ENCODE assay signal across 8 cellular contexts in the genomic region with DNA sequence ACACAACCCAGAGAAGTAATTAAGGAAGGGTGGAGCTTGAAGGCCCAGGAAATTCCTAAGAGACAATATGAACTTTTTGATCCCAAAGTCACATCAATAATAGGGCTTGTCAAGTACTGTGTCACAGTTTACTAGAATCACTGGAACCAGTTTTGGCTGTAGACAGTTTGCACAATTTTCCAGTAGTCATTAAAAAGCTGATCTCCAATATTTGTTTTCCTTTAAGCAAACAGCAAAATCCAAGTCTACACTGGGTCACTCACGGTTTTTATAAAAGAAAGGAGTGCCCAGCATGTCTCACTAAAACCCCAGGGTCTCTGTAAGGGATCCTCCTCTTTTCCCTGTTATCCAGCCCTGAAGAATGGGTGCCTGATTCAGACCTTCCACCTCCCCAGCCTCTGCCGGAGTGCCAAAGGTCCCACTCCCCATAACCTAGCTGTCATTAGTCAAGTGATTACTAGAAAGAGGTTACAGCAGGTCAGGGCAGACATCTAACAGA. TPM values are rescaled to one million over a fixed set of nuclear protein-coding genes. Genes with fewer than 3 reads are reported as not detected.
A peak's percentile ranks its signal among the peaks of the same experiment; 100 is the strongest.
DNase-seq lines count a peak whose midpoint lies in the region; ATAC-seq and TF ChIP-seq lines count a peak whose summit lies in the region.

No MANE protein-coding gene starts in this region.

- no peak for TF ChIP-seq CTCF in BJ (IDR thresholded peaks at IDR 0.05; ENCODE audit: insufficient read depth, low read depth, low read length)
- no peak for TF ChIP-seq CTCF in Loucy (conservative IDR thresholded peaks at IDR 0.05; ENCODE audit: low read length)
- no peak for TF ChIP-seq CTCF in neural cell (IDR thresholded peaks at IDR 0.05; ENCODE audit: poor library complexity, severe bottlenecking)

- ATAC-seq in effector memory CD8-positive, alpha-beta T cell (replicated peaks): no peak
- ATAC-seq in GM19035 (IDR thresholded peaks at IDR 0.05; ENCODE audit: unreplicated experiment) (no peak), GM18502 (IDR thresholded peaks at IDR 0.05; ENCODE audit: poor library complexity, unreplicated experiment) (no peak)

- H3F3A ChIP-seq in Loucy (ENCODE audit: low read depth) (no peaks in the 10 kb centered on the region), neural cell (ENCODE audit: insufficient read depth, low read length, poor library complexity, severe bottlenecking) (no peaks in the 10 kb centered on the region)

- H3K79me2 ChIP-seq in Loucy (ENCODE audit: insufficient read depth, low read length) (peaks cover 10% of the 10 kb centered on the region), neural cell (replicated peaks; ENCODE audit: insufficient read depth, low read length) (peaks cover 4% of the 10 kb centered on the region)

- TF ChIP-seq RAD21 in neural cell (conservative IDR thresholded peaks at IDR 0.05): no peak

- peak overlapping the region; percentile 99 for H3K4me2 ChIP-seq in Loucy (ENCODE audit: low read depth, low read length, poor library complexity, severe bottlenecking)
- H3K4me2 ChIP-seq in neural cell (ENCODE audit: low read length): peak overlapping the region; percentile 97

- H3K9ac ChIP-seq in Loucy (ENCODE audit: low read depth, low read length, poor library complexity, severe bottlenecking) (peak overlapping the region; percentile 89), neural cell (ENCODE audit: low read length) (peak overlapping the region; percentile 79)

- POLR2A ChIA-PET in BJ (lab: Charles Lee): no interaction called here

- H3K36me3 ChIP-seq in BJ (ENCODE audit: control insufficient read depth, insufficient read depth, low read length): no peaks in the 10 kb centered on the region; the same call in 1 of the 2 replicates
- no peaks in the 10 kb centered on the region for H3K36me3 ChIP-seq in Loucy (ENCODE audit: insufficient read depth, low read length)
- no peaks in the 10 kb centered on the region for H3K36me3 ChIP-seq in neural cell (ENCODE audit: insufficient read depth, low read length)

- no peaks in the 10 kb centered on the region for H3K27me3 Mint-ChIP-seq in effector memory CD8-positive, alpha-beta T cell

- CTCF ChIA-PET in BJ (lab: Yijun Ruan, JAX): interaction anchor here (0.6 kb wide), 1 partner anchor 371 kb away, joined by 3 read pairs; no protein-coding TSS in a partner anchor

- H3K9me3 Mint-ChIP-seq in effector memory CD8-positive, alpha-beta T cell: no peaks in the 10 kb centered on the region

- H3K36me3 Mint-ChIP-seq in effector memory CD8-positive, alpha-beta T cell (ENCODE audit: insufficient read depth): peaks cover 22% of the 10 kb centered on the region

- TF ChIP-seq EP300 in neural cell (conservative IDR thresholded peaks at IDR 0.05; ENCODE audit: poor library complexity, severe bottlenecking): no peak

- H3K9me3 ChIP-seq in Loucy (ENCODE audit: insufficient read depth, low read depth, low read length) (no peaks in the 10 kb centered on the region), neural cell (ENCODE audit: low read length) (no peaks in the 10 kb centered on the region)

- peaks cover 7% of the 10 kb centered on the region in 2 donors for H3K4me1 Mint-ChIP-seq in effector memory CD8-positive, alpha-beta T cell (ENCODE audit: low read depth in 2 of 2)

- peaks cover 6% of the 10 kb centered on the region for H3K4me1 ChIP-seq in Loucy (ENCODE audit: insufficient read depth, low read length, poor library complexity, severe bottlenecking)

- peak overlapping the region; percentile 93 to 94 for H3K27ac Mint-ChIP-seq in effector memory CD8-positive, alpha-beta T cell

- H3K4me3 ChIP-seq in BJ (ENCODE audit: low read depth, low read length): peak overlapping the region; percentile 86
- H3K4me3 ChIP-seq in Loucy (ENCODE audit: low read length, poor library complexity, severe bottlenecking): peak overlapping the region; percentile 92
- peak overlapping the region; percentile 85 for H3K4me3 ChIP-seq in neural cell (ENCODE audit: low read length)

- no peak for DNase-seq in BJ (ENCODE audit: low read depth)
- no peak for DNase-seq in effector memory CD8-positive, alpha-beta T cell
- no peak for DNase-seq in COLO829 (ENCODE audit: low spot score)
- no peak for DNase-seq in COR-L47 (lab: John Stamatoyannopoulos, UW)

- peak overlapping the region; percentile 84 to 86 for H3K4me3 Mint-ChIP-seq in effector memory CD8-positive, alpha-beta T cell

- peaks cover 5% of the 10 kb centered on the region for H4K20me1 ChIP-seq in Loucy (ENCODE audit: insufficient read depth, low read length, poor library complexity, severe bottlenecking)
- no peaks in the 10 kb centered on the region for H4K20me1 ChIP-seq in neural cell (ENCODE audit: insufficient read depth)

- H3K27ac ChIP-seq in neural cell (ENCODE audit: low read length): peak overlapping the region; percentile 57

- no peaks in the 10 kb centered on the region for H3K27me3 ChIP-seq in BJ (ENCODE audit: control insufficient read depth, insufficient read depth, low read length)
- H3K27me3 ChIP-seq in Loucy (ENCODE audit: insufficient read depth, low read length, poor library complexity, severe bottlenecking): no peaks in the 10 kb centered on the region
- no peaks in the 10 kb centered on the region for H3K27me3 ChIP-seq in neural cell (ENCODE audit: insufficient read depth, low read depth, low read length)

- peak overlapping the region; percentile 93 for H2AFZ ChIP-seq in Loucy (ENCODE audit: low read length)
- peak overlapping the region; percentile 75 for H2AFZ ChIP-seq in neural cell (ENCODE audit: low read depth, low read length)

- H3K9me2 ChIP-seq in Loucy (replicated peaks; ENCODE audit: low read depth, low read length) (no peaks in the 10 kb centered on the region), neural cell (ENCODE audit: insufficient read depth, low read length) (no peaks in the 10 kb centered on the region)

TF ChIP-seq in neural cell, 6 proteins besides CTCF, POLR2A, EP300 and RAD21:
- TF ChIP-seq, protein P1, sequence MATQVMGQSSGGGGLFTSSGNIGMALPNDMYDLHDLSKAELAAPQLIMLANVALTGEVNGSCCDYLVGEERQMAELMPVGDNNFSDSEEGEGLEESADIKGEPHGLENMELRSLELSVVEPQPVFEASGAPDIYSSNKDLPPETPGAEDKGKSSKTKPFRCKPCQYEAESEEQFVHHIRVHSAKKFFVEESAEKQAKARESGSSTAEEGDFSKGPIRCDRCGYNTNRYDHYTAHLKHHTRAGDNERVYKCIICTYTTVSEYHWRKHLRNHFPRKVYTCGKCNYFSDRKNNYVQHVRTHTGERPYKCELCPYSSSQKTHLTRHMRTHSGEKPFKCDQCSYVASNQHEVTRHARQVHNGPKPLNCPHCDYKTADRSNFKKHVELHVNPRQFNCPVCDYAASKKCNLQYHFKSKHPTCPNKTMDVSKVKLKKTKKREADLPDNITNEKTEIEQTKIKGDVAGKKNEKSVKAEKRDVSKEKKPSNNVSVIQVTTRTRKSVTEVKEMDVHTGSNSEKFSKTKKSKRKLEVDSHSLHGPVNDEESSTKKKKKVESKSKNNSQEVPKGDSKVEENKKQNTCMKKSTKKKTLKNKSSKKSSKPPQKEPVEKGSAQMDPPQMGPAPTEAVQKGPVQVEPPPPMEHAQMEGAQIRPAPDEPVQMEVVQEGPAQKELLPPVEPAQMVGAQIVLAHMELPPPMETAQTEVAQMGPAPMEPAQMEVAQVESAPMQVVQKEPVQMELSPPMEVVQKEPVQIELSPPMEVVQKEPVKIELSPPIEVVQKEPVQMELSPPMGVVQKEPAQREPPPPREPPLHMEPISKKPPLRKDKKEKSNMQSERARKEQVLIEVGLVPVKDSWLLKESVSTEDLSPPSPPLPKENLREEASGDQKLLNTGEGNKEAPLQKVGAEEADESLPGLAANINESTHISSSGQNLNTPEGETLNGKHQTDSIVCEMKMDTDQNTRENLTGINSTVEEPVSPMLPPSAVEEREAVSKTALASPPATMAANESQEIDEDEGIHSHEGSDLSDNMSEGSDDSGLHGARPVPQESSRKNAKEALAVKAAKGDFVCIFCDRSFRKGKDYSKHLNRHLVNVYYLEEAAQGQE (IDR thresholded peaks at IDR 0.05; ENCODE audit: borderline replicate concordance): no peak
- TF ChIP-seq SMC3 (conservative IDR thresholded peaks at IDR 0.05; ENCODE audit: poor library complexity) (no peak), POLR2AphosphoS5 (IDR thresholded peaks at IDR 0.05) (no peak), MXI1 (conservative IDR thresholded peaks at IDR 0.05; ENCODE audit: poor library complexity, severe bottlenecking) (no peak), TAF1 (IDR thresholded peaks at IDR 0.05; ENCODE audit: low read depth) (no peak), EZH2 (IDR thresholded peaks at IDR 0.05; ENCODE audit: borderline replicate concordance, insufficient read depth, low read length, poor library complexity, severe bottlenecking) (no peak)

RNA-seq across cellular contexts. Expression of a gene that starts 0.6 kb away (rescaled TPM):
- polyA plus RNA-seq in BJ (2011; rRNA removed): 5.0 and 13.4 TPM in 2 replicates
- polyA minus RNA-seq in BJ (2011; rRNA and poly(A)+ RNA removed): 25.0 and 27.0 TPM in 2 replicates
- 9.9 and 10.1 TPM in 2 replicates for polyA plus RNA-seq in neural cell
- polyA minus RNA-seq in neural cell: 30.9 and 42.7 TPM in 2 replicates

RNA-seq across cellular contexts. Expression of a gene that starts 33.5 kb away (rescaled TPM):
- polyA plus RNA-seq in BJ (2011; rRNA removed) (1.1 and 1.9 TPM in 2 replicates), neural cell (3.6 and 5.2 TPM in 2 replicates)
- 6.3 and 7.5 TPM in 2 replicates for polyA minus RNA-seq in BJ (2011; rRNA and poly(A)+ RNA removed)
- 77.2 and 89.3 TPM in 2 replicates for polyA minus RNA-seq in neural cell

RNA-seq across cellular contexts. Expression of a gene that starts 54.9 kb away (rescaled TPM):
- 0.74 and 2.4 TPM in 2 replicates for polyA plus RNA-seq in BJ (2011; rRNA removed)
- polyA minus RNA-seq in BJ (2011; rRNA and poly(A)+ RNA removed): 1.3 and 1.6 TPM in 2 replicates
- 14.0 and 15.2 TPM in 2 replicates for polyA plus RNA-seq in neural cell
- 24.3 and 24.6 TPM in 2 replicates for polyA minus RNA-seq in neural cell
